12 cellular contexts compared by ENCODE assay signal in genomic region chr2:235230809-235231601, GRCh38.
DNase-seq lines count a peak whose midpoint lies in the region; ATAC-seq and TF ChIP-seq lines count a peak whose summit lies in the region.
"Had no signal": no experiment of that assay in that cellular context is flagged by ENCODE, and none has a peak within 500 bp of the region (broad histone marks: within the 10 kb centered on the region; RNA-seq: fewer than 3 reads in every experiment).

No MANE protein-coding gene starts in this region.

- H3K27ac Mint-ChIP-seq in endodermal cell (no peak overlapping the region), GM23338 (no peak overlapping the region)

- H4K20me1 ChIP-seq in GM23338 (replicated peaks; ENCODE audit: insufficient read depth), result no peaks in the 10 kb centered on the region

- no peak overlapping the region for H3K4me2 ChIP-seq in GM23338

- H3K4me3 ChIP-seq in SJCRH30 (peak overlapping the region; percentile 7), right atrium auricular region (peak overlapping the region in 1 of 2 donors; percentile 2), endodermal cell (ENCODE audit: low read length) (no peak overlapping the region), GM23338 (no peak overlapping the region)
- H3K4me3 ChIP-seq: gastroesophageal sphincter, upper lobe of left lung had no signal

- no peaks in the 10 kb centered on the region for H3K79me2 ChIP-seq in GM23338 (replicated peaks; ENCODE audit: insufficient read depth)

- H3K4me1 Mint-ChIP-seq in endodermal cell (peaks cover 5% of the 10 kb centered on the region), GM23338 (no peaks in the 10 kb centered on the region)

- peak; percentile 44 for DNase-seq in COR-L47 (lab: John Stamatoyannopoulos, UW)
- peak; percentile 93 for DNase-seq in NCI-H1105 treated with DMSO at 0.1 percent for 48 hours (lab: John Stamatoyannopoulos, UW)
- DNase-seq in SJCRH30, result peak in 1 of 2 experiments; percentile 61
- peak; percentile 58 for DNase-seq in right atrium auricular region (ENCODE audit: low spot score)
- DNase-seq in endodermal cell, result no peak
- DNase-seq in NCI-H1048 (lab: John Stamatoyannopoulos, UW), result no peak
- no peak for DNase-seq in GM23338 (ENCODE audit: low spot score)
- DNase-seq: mesendoderm had no signal

- 95 to 100% methylated on average over 2 to 9 of the region's 9 CpGs for WGBS in endodermal cell (ENCODE audit: insufficient coverage in 1 of 2, insufficient read length in 1 of 2), 2 experiments

- H3K36me3 ChIP-seq in SJCRH30 (no peaks in the 10 kb centered on the region), right atrium auricular region (no peaks in the 10 kb centered on the region), endodermal cell (ENCODE audit: control insufficient read depth, insufficient read depth, low read length) (no peaks in the 10 kb centered on the region), GM23338 (ENCODE audit: insufficient read depth) (no peaks in the 10 kb centered on the region)
- H3K36me3 ChIP-seq: gastroesophageal sphincter, upper lobe of left lung had no signal

- no peaks in the 10 kb centered on the region for H3K9me2 ChIP-seq in GM23338 (ENCODE audit: insufficient read depth)

- ATAC-seq in HG02970 (IDR thresholded peaks at IDR 0.05; ENCODE audit: low FRiP score, unreplicated experiment) (no peak), GM23338 (no peak)
- ATAC-seq: gastroesophageal sphincter had no signal

- H3K27ac ChIP-seq in SJCRH30, result no peak overlapping the region
- H3K27ac ChIP-seq in right atrium auricular region, result peak overlapping the region; percentile 40 to 54
- no peak overlapping the region for H3K27ac ChIP-seq in endodermal cell (ENCODE audit: low read depth, low read length)
- H3K27ac ChIP-seq in GM23338 (ENCODE audit: low read depth), result no peak overlapping the region
- H3K27ac ChIP-seq: C4-2B had no signal

- no peak overlapping the region for H2AFZ ChIP-seq in GM23338

- H3K4me1 ChIP-seq in SJCRH30 (peaks cover 18% of the 10 kb centered on the region), right atrium auricular region (peaks cover 0 to 36% of the 10 kb centered on the region in 2 donors), endodermal cell (ENCODE audit: control insufficient read depth, insufficient read depth, low read length) (no peaks in the 10 kb centered on the region), GM23338 (ENCODE audit: insufficient read depth) (no peaks in the 10 kb centered on the region)

- H3K36me3 Mint-ChIP-seq in endodermal cell (ENCODE audit: low read depth) (no peaks in the 10 kb centered on the region), GM23338 (ENCODE audit: low read depth) (no peaks in the 10 kb centered on the region)

- H3F3A ChIP-seq in GM23338 (replicated peaks; ENCODE audit: low read depth), result no peaks in the 10 kb centered on the region

- H3K4me3 Mint-ChIP-seq in endodermal cell (no peak overlapping the region), GM23338 (no peak overlapping the region)

- H3K9me3 ChIP-seq in SJCRH30 (replicated peaks), result no peaks in the 10 kb centered on the region
- no peaks in the 10 kb centered on the region for H3K9me3 ChIP-seq in right atrium auricular region
- no peaks in the 10 kb centered on the region for H3K9me3 ChIP-seq in endodermal cell (ENCODE audit: control insufficient read depth, low read length)
- H3K9me3 ChIP-seq: gastroesophageal sphincter, upper lobe of left lung had no signal

- no peak for TF ChIP-seq CTCF in right atrium auricular region (IDR thresholded peaks at IDR 0.05)
- no peak for TF ChIP-seq CTCF in endodermal cell (conservative IDR thresholded peaks at IDR 0.05)
- TF ChIP-seq CTCF in GM23338 (conservative IDR thresholded peaks at IDR 0.05; ENCODE audit: low read depth in 2 of 2), result no peak

- H3K27me3 Mint-ChIP-seq in endodermal cell (ENCODE audit: insufficient read depth), result no peaks in the 10 kb centered on the region
- peaks cover 4% of the 10 kb centered on the region for H3K27me3 Mint-ChIP-seq in GM23338 (ENCODE audit: insufficient read depth, low read depth, poor library complexity)

- H3K27me3 ChIP-seq in SJCRH30 (no peaks in the 10 kb centered on the region), right atrium auricular region (no peaks in the 10 kb centered on the region), endodermal cell (ENCODE audit: control insufficient read depth, insufficient read depth, low read length, poor library complexity, severe bottlenecking) (no peaks in the 10 kb centered on the region), GM23338 (ENCODE audit: insufficient read depth) (no peaks in the 10 kb centered on the region)
- H3K27me3 ChIP-seq: gastroesophageal sphincter, upper lobe of left lung had no signal

- H3K9me3 Mint-ChIP-seq in endodermal cell (no peaks in the 10 kb centered on the region), GM23338 (no peaks in the 10 kb centered on the region)

- no peak overlapping the region for H3K9ac ChIP-seq in endodermal cell (ENCODE audit: extremely low read depth, low read length, poor library complexity, severe bottlenecking)

TF ChIP-seq in GM23338, 12 proteins besides CTCF, POLR2A, EP300 and RAD21 (continues in another document):
- TF ChIP-seq ZNF331 (CRISPR knock-in tag; IDR thresholded peaks at IDR 0.05; ENCODE audit: low read depth), result no peak
- TF ChIP-seq REST (IDR thresholded peaks at IDR 0.05; ENCODE audit: unreplicated experiment), result no peak
- TF ChIP-seq ZNF114 (CRISPR knock-in tag; IDR thresholded peaks at IDR 0.05), result no peak
- no peak for TF ChIP-seq JUNB (IDR thresholded peaks at IDR 0.05; ENCODE audit: unreplicated experiment)
- no peak for TF ChIP-seq EZH2phosphoT487 (IDR thresholded peaks at IDR 0.05; ENCODE audit: unreplicated experiment)
- TF ChIP-seq CREB1 (CRISPR knock-in tag; IDR thresholded peaks at IDR 0.05; ENCODE audit: low read depth), result no peak
- no peak for TF ChIP-seq NANOG (IDR thresholded peaks at IDR 0.05; ENCODE audit: borderline replicate concordance)

Comparison
In these comparisons a context has a peak if more than half of its experiments do, and no peak if none do; other contexts are left out.
1. DNase-seq: peak in COR-L47 (single experiment), NCI-H1105 treated with DMSO at 0.1 percent for 48 hours (single experiment) and right atrium auricular region (single experiment); none in endodermal cell (single experiment), NCI-H1048 (single experiment) and GM23338 (single experiment).
2. H3K27ac ChIP-seq: peak in right atrium auricular region (2 of 2); none in SJCRH30 (single experiment), endodermal cell (single experiment) and GM23338 (single experiment).